1 cellular context compared by ENCODE assay signal in genomic region chr18:11146947-11147345, GRCh38.
TF ChIP-seq lines count a peak whose summit lies in the region.

No MANE protein-coding gene starts in this region.

TF ChIP-seq in GM23338, 12 proteins besides CTCF, POLR2A, EP300 and RAD21 (continued from another document):
- TF ChIP-seq REST (IDR thresholded peaks at IDR 0.05; ENCODE audit: unreplicated experiment) = no peak
- TF ChIP-seq ZNF462 (CRISPR knock-in tag; IDR thresholded peaks at IDR 0.05) = no peak
- no peak for TF ChIP-seq CREB1 (CRISPR knock-in tag; IDR thresholded peaks at IDR 0.05; ENCODE audit: low read depth)
